In genomic region chr12:55715169-55715764, GRCh38 we compare ENCODE assay signal across 8 cellular contexts. TPM values are rescaled to one million over a fixed set of nuclear protein-coding genes. Genes with fewer than 3 reads are reported as not detected.
DNase-seq lines count a peak whose midpoint lies in the region; ATAC-seq and TF ChIP-seq lines count a peak whose summit lies in the region.

No MANE protein-coding gene starts in this region.

- no peaks in the 10 kb centered on the region for H4K20me1 ChIP-seq in KMS-11 (ENCODE audit: insufficient read depth)

- H3K27ac ChIP-seq in KMS-11 (peak overlapping the region; percentile 54; the same call in 1 of the 2 replicates), cingulate gyrus (ENCODE audit: low read depth, low read length) (peak overlapping the region; percentile 94)

- no peak for DNase-seq in BJ (ENCODE audit: low read depth)
- DNase-seq in natural killer cell, result no peak
- no peak for DNase-seq in NCI-H774 (lab: John Stamatoyannopoulos, UW)
- no peak for DNase-seq in cortex of kidney (lab: John Stamatoyannopoulos, UW)
- no peak for DNase-seq in NCI-H2171 (lab: John Stamatoyannopoulos, UW)

- CTCF ChIA-PET in BJ (lab: Yijun Ruan, JAX), result interaction anchor here (0.6 to 1.7 kb wide), 4 partner anchors 9 to 1923 kb away, joined by 3 to 4 read pairs (median 3); a partner anchor contains a TSS

- peak overlapping the region; percentile 97 for H3K4me3 Mint-ChIP-seq in natural killer cell

- H3K79me2 ChIP-seq in KMS-11 (ENCODE audit: insufficient read depth, low read depth), result peaks cover 10% of the 10 kb centered on the region; the same call in 1 of the 2 replicates

- H3K36me3 Mint-ChIP-seq in natural killer cell, result no peaks in the 10 kb centered on the region

- H3K27me3 ChIP-seq in BJ (ENCODE audit: control insufficient read depth, insufficient read depth, low read length) (no peaks in the 10 kb centered on the region), KMS-11 (ENCODE audit: insufficient read depth, low read depth) (peaks cover 27% of the 10 kb centered on the region; the same call in 1 of the 2 replicates)

- H3K4me3 ChIP-seq in BJ (ENCODE audit: low read depth, low read length) (peak overlapping the region; percentile 74; the same call in 1 of the 2 replicates), KMS-11 (IDR thresholded peaks at IDR 0.05; ENCODE audit: insufficient read depth, low read depth, low read length) (peak overlapping the region; percentile 90)

- H3K4me1 Mint-ChIP-seq in natural killer cell, result peaks cover 12 to 28% of the 10 kb centered on the region in 2 donors

- H3K36me3 ChIP-seq in BJ (ENCODE audit: control insufficient read depth, insufficient read depth, low read length) (no peaks in the 10 kb centered on the region), KMS-11 (ENCODE audit: insufficient read depth) (no peaks in the 10 kb centered on the region)

- ATAC-seq in natural killer cell (no peak), HG02981 (IDR thresholded peaks at IDR 0.05; ENCODE audit: unreplicated experiment) (no peak)

- intact Hi-C loops in natural killer cell (cut with micrococcal nuclease), result no loop called here

- peak overlapping the region; percentile 93 for H2AFZ ChIP-seq in KMS-11 (ENCODE audit: low read depth)

- TF ChIP-seq CTCF in BJ (IDR thresholded peaks at IDR 0.05; ENCODE audit: insufficient read depth, low read depth, low read length), result no peak
- no peak; the same call in 1 of the 2 replicates for TF ChIP-seq CTCF in KMS-11 (conservative IDR thresholded peaks at IDR 0.05; ENCODE audit: low read depth, low read length)
- TF ChIP-seq CTCF in natural killer cell (IDR thresholded peaks at IDR 0.05), result no peak

- no peaks in the 10 kb centered on the region for H3K9me3 Mint-ChIP-seq in natural killer cell

- POLR2A ChIA-PET in BJ (lab: Charles Lee), result interaction anchor here (0.7 kb wide), 1 partner anchor 14 kb away, joined by 4 read pairs; no protein-coding TSS in a partner anchor

- H3K27me3 Mint-ChIP-seq in natural killer cell (ENCODE audit: low read depth in 2 of 2), result peaks cover 0 to 3% of the 10 kb centered on the region in 2 donors

- peak overlapping the region; percentile 77 for H3K4me2 ChIP-seq in KMS-11

- peak overlapping the region; percentile 45; the same call in 1 of the 2 replicates for H3K9ac ChIP-seq in KMS-11

- peak overlapping the region; percentile 96 to 98 for H3K27ac Mint-ChIP-seq in natural killer cell

- peaks cover 31% of the 10 kb centered on the region for H3K4me1 ChIP-seq in KMS-11 (ENCODE audit: low read depth, poor library complexity, severe bottlenecking)

RNA-seq across cellular contexts. Expression of gene BLOC1S1, which starts 0.6 kb away (rescaled TPM):
- polyA plus RNA-seq in BJ (2011; rRNA removed), result 147 and 172 TPM in 2 replicates
- 31.2 and 41.8 TPM in 2 replicates for polyA minus RNA-seq in BJ (2011; rRNA and poly(A)+ RNA removed)
- total RNA-seq in natural killer cell, result 10 to 100 TPM; 75.8 to 83.7 (median 81.0) TPM

RNA-seq across cellular contexts. Expression of gene RDH5, which starts 4.9 kb away (rescaled TPM):
- polyA plus RNA-seq in BJ (2011; rRNA removed), result 4.5 and 6.2 TPM in 2 replicates
- polyA minus RNA-seq in BJ (2011; rRNA and poly(A)+ RNA removed), result 2.4 and 2.8 TPM in 2 replicates
- 10 to 100 TPM in 2 of 3 donors, 1 to 10 TPM in 1; 9.6 to 19.0 (median 10.1) TPM for total RNA-seq in natural killer cell

RNA-seq across cellular contexts. Expression of gene ITGA7, which starts 7.6 kb away (rescaled TPM):
- 9.4 and 11.6 TPM in 2 replicates for polyA plus RNA-seq in BJ (2011; rRNA removed)
- 4.7 and 7.8 TPM in 2 replicates for polyA minus RNA-seq in BJ (2011; rRNA and poly(A)+ RNA removed)
- total RNA-seq in natural killer cell, result 1 to 10 TPM; 2.8 to 4.6 (median 4.3) TPM

RNA-seq across cellular contexts. Expression of gene CD63, which starts 13.5 kb away (rescaled TPM):
- 974 and 1,937 TPM in 2 replicates for polyA plus RNA-seq in BJ (2011; rRNA removed)
- polyA minus RNA-seq in BJ (2011; rRNA and poly(A)+ RNA removed), result 454 and 644 TPM in 2 replicates
- 100 to 1,000 TPM; 296 to 441 (median 319) TPM for total RNA-seq in natural killer cell

RNA-seq across cellular contexts. Expression of gene GDF11, which starts 27.7 kb away (rescaled TPM):
- polyA plus RNA-seq in BJ (2011; rRNA removed), result 2.9 and 3.8 TPM in 2 replicates
- 4.5 and 4.7 TPM in 2 replicates for polyA minus RNA-seq in BJ (2011; rRNA and poly(A)+ RNA removed)
- 10 to 100 TPM in 2 of 3 donors, 1 to 10 TPM in 1; 9.2 to 12.1 (median 10.2) TPM for total RNA-seq in natural killer cell
